24 cellular contexts compared by ENCODE assay signal in the genomic region with DNA sequence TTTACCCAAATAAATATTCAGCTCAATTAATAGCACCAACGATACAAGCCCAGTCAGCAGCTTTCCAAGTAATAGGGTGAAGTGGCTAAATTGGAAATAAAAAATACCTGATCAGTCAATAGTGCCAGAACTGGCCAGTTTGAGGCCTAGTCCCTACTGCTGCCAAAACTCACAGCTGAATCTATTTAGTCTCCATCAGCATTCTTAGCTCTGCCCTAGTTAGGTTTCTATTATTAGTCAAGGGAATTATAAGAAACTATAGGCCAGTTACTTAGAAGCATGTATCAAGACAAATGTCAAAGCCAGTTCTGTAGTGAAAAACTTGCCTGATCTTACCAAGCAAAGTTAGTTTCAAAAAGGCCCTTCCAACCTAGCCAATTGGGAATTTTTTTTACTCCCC.
"Had no signal": no experiment of that assay in that cellular context is flagged by ENCODE, and none has a peak within 500 bp of the region (broad histone marks: within the 10 kb centered on the region; RNA-seq: fewer than 3 reads in every experiment).

No MANE protein-coding gene starts in this region.

- FAIRE-seq: astrocyte, kidney had no signal

- H3K27ac ChIP-seq: adrenal gland, colonic mucosa, dorsolateral prefrontal cortex, esophagus muscularis mucosa, neutrophil, parathyroid adenoma, spleen had no signal

- DNase-seq: activated CD4-positive, alpha-beta T cell treated with anti-CD3 and anti-CD28 coated beads for 1 hour; activated CD4-positive, alpha-beta T cell treated with anti-CD3 and anti-CD28 coated beads, Interleukin-2, amount 50 U/mL, for 1 hour; activated T-cell treated with anti-CD3 and anti-CD28 coated beads, Interleukin-2, amount 50 U/mL, for 1 hour; adrenal gland; central memory CD4-positive, alpha-beta T cell; colonic mucosa; dorsolateral prefrontal cortex; effector memory CD8-positive, alpha-beta T cell; kidney; spleen; stimulated activated CD4-positive, alpha-beta T cell treated with anti-CD3 and anti-CD28 coated beads, Interleukin-4, amount 100 ng/mL, for 1 hour; stimulated activated naive CD4-positive, alpha-beta T cell; T-cell; T-helper 9 cell had no signal

- H3K27me3 ChIP-seq: adrenal gland, colonic mucosa, dorsolateral prefrontal cortex, esophagus muscularis mucosa, neutrophil, spleen had no signal

- H3K9ac ChIP-seq: parathyroid adenoma had no signal

- H3K79me2 ChIP-seq: parathyroid adenoma had no signal

- H3K36me3 ChIP-seq: adrenal gland, colonic mucosa, esophagus muscularis mucosa, neutrophil, spleen, thoracic aorta had no signal

- H3K4me1 ChIP-seq: adrenal gland, colonic mucosa, parathyroid adenoma, spleen had no signal

- H3K4me3 ChIP-seq: adrenal gland, colonic mucosa, dorsolateral prefrontal cortex, esophagus muscularis mucosa, spleen, thoracic aorta had no signal

- ATAC-seq: activated naive CD4-positive, alpha-beta T cell treated with anti-CD3 and anti-CD28 coated beads, Interleukin-2, amount 50 U/mL, for 72 hours; activated T-helper 17 cell treated with anti-CD3 and anti-CD28 coated beads, Interleukin-2, amount 50 U/mL, for 72 hours; effector memory CD8-positive, alpha-beta T cell; left lobe of liver; natural killer cell treated with Interleukin-12 subunit alpha and Interleukin-12 subunit beta and Interleukin-15 and Interleukin-18, amount 100 ng/mL, for 72 hours; sciatic nerve; T-cell had no signal

- H3K9me3 ChIP-seq: adrenal gland, colonic mucosa, esophagus muscularis mucosa, neutrophil, spleen, thoracic aorta had no signal

- H2AFZ ChIP-seq: parathyroid adenoma had no signal
